In genomic region chr16:30652718-30653117, GRCh38 we compare ENCODE assay signal across 12 cellular contexts. TPM values are rescaled to one million over a fixed set of nuclear protein-coding genes. Genes with fewer than 3 reads are reported as not detected.
DNase-seq lines count a peak whose midpoint lies in the region; ATAC-seq and TF ChIP-seq lines count a peak whose summit lies in the region.
"Had no signal": no experiment of that assay in that cellular context is flagged by ENCODE, and none has a peak within 500 bp of the region (broad histone marks: within the 10 kb centered on the region; RNA-seq: fewer than 3 reads in every experiment).

No MANE protein-coding gene starts in this region.

- H3K27ac Mint-ChIP-seq in T-helper 1 cell treated with Interleukin-12 subunit alpha and Interleukin-12 subunit beta and Interleukin-4 antibody, amounts not matched to agents 30 μg/mL and 1 μg/mL, for 36 hours: peak overlapping the region; percentile 82
- peak overlapping the region in 1 of 2 donors; percentile 97 for H3K27ac Mint-ChIP-seq in effector memory CD8-positive, alpha-beta T cell
- H3K27ac Mint-ChIP-seq in progenitor cell of endocrine pancreas: no peak overlapping the region

- peaks cover 15% of the 10 kb centered on the region for H3K4me1 ChIP-seq in Panc1 (ENCODE audit: control insufficient read depth, insufficient read depth, low read length)

- peaks cover 41% of the 10 kb centered on the region for H3K4me1 Mint-ChIP-seq in T-helper 1 cell treated with Interleukin-12 subunit alpha and Interleukin-12 subunit beta and Interleukin-4 antibody, amounts not matched to agents 30 μg/mL and 1 μg/mL, for 36 hours (ENCODE audit: low read depth)
- H3K4me1 Mint-ChIP-seq in effector memory CD8-positive, alpha-beta T cell (ENCODE audit: low read depth in 2 of 2): peaks cover 37 to 38% of the 10 kb centered on the region in 2 donors
- peaks cover 17% of the 10 kb centered on the region for H3K4me1 Mint-ChIP-seq in progenitor cell of endocrine pancreas (ENCODE audit: low read depth)

- CTCF ChIA-PET in Panc1 (lab: Charles Lee): no interaction called here

- TF ChIP-seq CTCF in Panc1 (IDR thresholded peaks at IDR 0.05) (no peak), progenitor cell of endocrine pancreas (IDR thresholded peaks at IDR 0.05; ENCODE audit: unreplicated experiment) (no peak)

- intact Hi-C loops in Panc1 (cut with micrococcal nuclease; ENCODE audit: unreplicated experiment): no loop called here

- BruUV-seq in Panc1 (replicated peaks; lab: Mats Ljungman, UMichigan): no TSS peak

- peaks cover 29% of the 10 kb centered on the region for H3K36me3 Mint-ChIP-seq in T-helper 1 cell treated with Interleukin-12 subunit alpha and Interleukin-12 subunit beta and Interleukin-4 antibody, amounts not matched to agents 30 μg/mL and 1 μg/mL, for 36 hours (ENCODE audit: low read depth)
- H3K36me3 Mint-ChIP-seq in effector memory CD8-positive, alpha-beta T cell (ENCODE audit: insufficient read depth): peaks cover 58% of the 10 kb centered on the region
- H3K36me3 Mint-ChIP-seq in progenitor cell of endocrine pancreas (ENCODE audit: insufficient read depth): peaks cover 10% of the 10 kb centered on the region

- no peaks in the 10 kb centered on the region for H3K27me3 ChIP-seq in Panc1 (ENCODE audit: control insufficient read depth, insufficient read depth, low read length)
- H3K27me3 ChIP-seq: uterus had no signal

- DNase-seq in T-helper 1 cell (no peak), Panc1 (ENCODE audit: low read depth, low spot score) (no peak), progenitor cell of endocrine pancreas (ENCODE audit: low spot score, unreplicated experiment) (no peak), activated gamma-delta T cell treated with Interleukin-2 at 50 U/mL for 16 hours (no peak)
- no peak for DNase-seq in effector memory CD8-positive, alpha-beta T cell
- DNase-seq: EL, left ventricle myocardium superior, NCI-H345, uterus had no signal

- H3K9me3 ChIP-seq in Panc1 (ENCODE audit: control insufficient read depth, insufficient read depth, low read depth, low read length): no peaks in the 10 kb centered on the region
- H3K9me3 ChIP-seq: uterus had no signal

- peaks cover 6% of the 10 kb centered on the region; the same call in 1 of the 2 replicates for H3K36me3 ChIP-seq in Panc1 (ENCODE audit: control insufficient read depth, insufficient read depth, low read length)
- H3K36me3 ChIP-seq: uterus had no signal

- H3K4me3 Mint-ChIP-seq in T-helper 1 cell treated with Interleukin-12 subunit alpha and Interleukin-12 subunit beta and Interleukin-4 antibody, amounts not matched to agents 30 μg/mL and 1 μg/mL, for 36 hours: peak overlapping the region; percentile 84
- peak overlapping the region; percentile 97 to 98 for H3K4me3 Mint-ChIP-seq in effector memory CD8-positive, alpha-beta T cell
- H3K4me3 Mint-ChIP-seq in progenitor cell of endocrine pancreas (ENCODE audit: low read depth): peak overlapping the region; percentile 97

- POLR2A ChIA-PET in Panc1 (lab: Charles Lee): no interaction called here

- in situ Hi-C loops in Panc1 (cut with HindIII; ENCODE audit: low pct_unique_long_range_greater_than_20kb, low sequenced_read_pairs): no loop called here

- H3K9me3 Mint-ChIP-seq in T-helper 1 cell treated with Interleukin-12 subunit alpha and Interleukin-12 subunit beta and Interleukin-4 antibody, amounts not matched to agents 30 μg/mL and 1 μg/mL, for 36 hours: no peaks in the 10 kb centered on the region
- H3K9me3 Mint-ChIP-seq in effector memory CD8-positive, alpha-beta T cell: no peaks in the 10 kb centered on the region
- no peaks in the 10 kb centered on the region for H3K9me3 Mint-ChIP-seq in progenitor cell of endocrine pancreas (ENCODE audit: low read depth)

- no peak overlapping the region for H3K4me3 ChIP-seq in Panc1 (ENCODE audit: low read depth in 2 of 2, low read length in 2 of 2)

- peak overlapping the region; percentile 88 for H3K27ac ChIP-seq in Panc1 (ENCODE audit: low read length)

- H3K27me3 Mint-ChIP-seq in T-helper 1 cell treated with Interleukin-12 subunit alpha and Interleukin-12 subunit beta and Interleukin-4 antibody, amounts not matched to agents 30 μg/mL and 1 μg/mL, for 36 hours (ENCODE audit: low read depth): no peaks in the 10 kb centered on the region
- no peaks in the 10 kb centered on the region for H3K27me3 Mint-ChIP-seq in effector memory CD8-positive, alpha-beta T cell
- H3K27me3 Mint-ChIP-seq in progenitor cell of endocrine pancreas: no peaks in the 10 kb centered on the region

- ATAC-seq in Panc1 (no peak), esophagus mucosa (no peak), HG03159 (IDR thresholded peaks at IDR 0.05; ENCODE audit: unreplicated experiment) (no peak)
- no peak for ATAC-seq in effector memory CD8-positive, alpha-beta T cell (replicated peaks)
- ATAC-seq: left ventricle myocardium superior had no signal

RNA-seq across cellular contexts. Expression of gene PRR14, which starts 2.0 kb away (rescaled TPM):
- 77.6 TPM for total RNA-seq in Panc1 (2021; ENCODE audit: unreplicated experiment)
- 44.2 TPM for polyA plus RNA-seq in Panc1 (2012; ENCODE audit: insufficient read length)
- 57.6 and 58.7 TPM in 2 replicates for total RNA-seq in progenitor cell of endocrine pancreas
- 27.0 TPM for total RNA-seq in esophagus mucosa

RNA-seq across cellular contexts. Expression of gene FBRS, which starts 5.5 kb away (rescaled TPM):
- total RNA-seq in Panc1 (2021; ENCODE audit: unreplicated experiment) (103 TPM), progenitor cell of endocrine pancreas (75.3 and 91.1 TPM in 2 replicates), esophagus mucosa (42.4 TPM)
- 102 TPM for polyA plus RNA-seq in Panc1 (2012; ENCODE audit: insufficient read length)

RNA-seq across cellular contexts. Expression of gene ZNF689, which starts 42.5 kb away (rescaled TPM):
- 16.5 TPM for total RNA-seq in Panc1 (2021; ENCODE audit: unreplicated experiment)
- 8.9 TPM for polyA plus RNA-seq in Panc1 (2012; ENCODE audit: insufficient read length)
- total RNA-seq in progenitor cell of endocrine pancreas: 23.3 and 24.5 TPM in 2 replicates
- total RNA-seq in esophagus mucosa: 2.8 TPM

RNA-seq across cellular contexts. Expression of gene SRCAP, which starts 46.3 kb away (rescaled TPM):
- total RNA-seq in Panc1 (2021; ENCODE audit: unreplicated experiment) (73.6 TPM), progenitor cell of endocrine pancreas (103 and 104 TPM in 2 replicates), esophagus mucosa (29.5 TPM)
- polyA plus RNA-seq in Panc1 (2012; ENCODE audit: insufficient read length): 38.0 TPM
